ENCODE assay signal across 20 cellular contexts in the genomic region with DNA sequence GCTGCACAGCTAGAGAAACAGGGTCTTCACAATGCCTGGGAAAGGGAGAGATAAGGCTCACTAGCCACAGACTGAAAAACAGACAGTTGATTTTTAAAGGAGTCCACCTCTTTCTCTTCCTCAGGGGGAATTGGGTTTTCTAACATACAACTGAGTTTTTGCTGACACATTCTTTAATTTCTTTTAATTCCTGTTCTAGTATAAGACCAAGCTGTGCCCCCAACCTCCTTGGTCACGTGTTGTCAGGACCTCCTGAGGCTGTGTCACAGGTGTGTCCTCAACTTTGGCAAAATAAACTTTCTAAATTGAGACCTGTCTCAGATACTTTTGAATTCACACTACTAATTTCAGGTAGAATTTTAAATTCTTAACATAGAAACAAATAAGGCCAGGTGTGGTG. TPM values are rescaled to one million over a fixed set of nuclear protein-coding genes. Genes with fewer than 3 reads are reported as not detected.
DNase-seq lines count a peak whose midpoint lies in the region; ATAC-seq, FAIRE-seq and TF ChIP-seq lines count a peak whose summit lies in the region.
"Had no signal": no experiment of that assay in that cellular context is flagged by ENCODE, and none has a peak within 500 bp of the region (broad histone marks: within the 10 kb centered on the region; RNA-seq: fewer than 3 reads in every experiment).

No MANE protein-coding gene starts in this region.

- TF ChIP-seq CTCF in HepG2 (CRISPR knock-in tag; IDR thresholded peaks at IDR 0.05) = no peak
- TF ChIP-seq CTCF in testis (IDR thresholded peaks at IDR 0.05) = no peak
- no peak for TF ChIP-seq CTCF in heart left ventricle (IDR thresholded peaks at IDR 0.05)

- no peaks in the 10 kb centered on the region for H4K20me1 ChIP-seq in HepG2 (ENCODE audit: insufficient read depth, low read length)

- H3K4me2 ChIP-seq in HepG2 (ENCODE audit: low read depth, low read length) = no peak overlapping the region

- in situ Hi-C loops in HepG2 (cut with HindIII; ENCODE audit: extremely low pct_ligation_motif_present, low pct_unique_long_range_greater_than_20kb) = no loop called here

- H3K27ac ChIP-seq in HepG2 (ENCODE audit: extremely low read length, insufficient read depth, low read length) (no peak overlapping the region), testis (no peak overlapping the region), heart left ventricle (peak overlapping the region in 3 of 12 donors; percentile 26 to 57 (median 50))
- H3K27ac ChIP-seq: HL-60 had no signal

- DNase-seq in OCI-M1 (lab: John Stamatoyannopoulos, UW) (peak; percentile 81), HepG2 (ENCODE audit: low spot score) (no peak), testis (peak; percentile 12), heart left ventricle (no peak), medulla oblongata (ENCODE audit: extremely low spot score) (no peak)
- DNase-seq: ACHN; BE2C; C1 segment of cervical spinal cord; Caco-2; CD4-positive, CD25-positive, alpha-beta regulatory T cell; GOT3; H7; HFFc6 had no signal

- no peak for FAIRE-seq in HepG2 (lab: Jason Lieb, UNC)
- FAIRE-seq: D721Med, G401.6, GM12891 had no signal

- no peaks in the 10 kb centered on the region for H3K79me2 ChIP-seq in HepG2 (ENCODE audit: insufficient read depth, low read length)

- no peak overlapping the region for H3K9ac ChIP-seq in HepG2 (ENCODE audit: insufficient read depth, low read depth, low read length)

- CTCF ChIA-PET in HepG2 (lab: Yijun Ruan, JAX; ENCODE audit: low intra/inter-chr PET ratio, low total read pairs) = no interaction called here

- no peaks in the 10 kb centered on the region for H3K4me1 ChIP-seq in HepG2 (ENCODE audit: insufficient read depth, low read length)
- no peaks in the 10 kb centered on the region for H3K4me1 ChIP-seq in testis
- H3K4me1 ChIP-seq in heart left ventricle = peaks cover 0 to 17% (median 0%) of the 10 kb centered on the region in 12 donors
- H3K4me1 ChIP-seq: BE2C, Caco-2 had no signal

- TF ChIP-seq POLR2A in HepG2 (IDR thresholded peaks at IDR 0.05; ENCODE audit: insufficient read depth in 1 of 2, low read depth in 2 of 2, low read length in 2 of 2) (no peak), testis (IDR thresholded peaks at IDR 0.05) (no peak), heart left ventricle (IDR thresholded peaks at IDR 0.05) (no peak)

- TF ChIP-seq RAD21 in HepG2 (CRISPR knock-in tag; IDR thresholded peaks at IDR 0.05) = no peak

- H3K36me3 ChIP-seq in HepG2 (replicated peaks in 1 of 2; ENCODE audit: control insufficient read depth in 1 of 2, insufficient read depth in 2 of 2, low read length in 2 of 2) = no peaks in the 10 kb centered on the region
- no peaks in the 10 kb centered on the region for H3K36me3 ChIP-seq in testis (ENCODE audit: low read depth, missing control alignments)
- no peaks in the 10 kb centered on the region for H3K36me3 ChIP-seq in heart left ventricle
- H3K36me3 ChIP-seq: BE2C had no signal

- no TSS peak for BruUV-seq in HepG2 (replicated peaks; lab: Mats Ljungman, UMichigan)

- H3K4me3 ChIP-seq in HepG2 (replicated peaks in 1 of 3; ENCODE audit: insufficient read depth in 1 of 3, low read depth in 2 of 3, low read length in 3 of 3) (no peak overlapping the region), testis (no peak overlapping the region), heart left ventricle (no peak overlapping the region)

- intact Hi-C loops in HepG2 (cut with micrococcal nuclease; ENCODE audit: unreplicated experiment) = no loop called here
- intact Hi-C loops in testis (cut with DNase I; ENCODE audit: low total_unique reads) = no loop called here
- intact Hi-C loops in heart left ventricle (cut with DNase I) = no loop called here

- WGBS in HepG2 (ENCODE audit: low lambda C conversion rate) = 13% methylated on average over 1 of the region's 1 CpG
- WGBS in testis, 2 donors = 35 to 57% methylated on average over 1 of the region's 1 CpG
- WGBS in heart left ventricle, 4 donors = 53 to 85% (median 62%) methylated on average over 1 of the region's 1 CpG

- ATAC-seq in HepG2 (no peak), heart left ventricle (no peak), GM19395 (IDR thresholded peaks at IDR 0.05; ENCODE audit: unreplicated experiment) (no peak)
- ATAC-seq: HCT116 had no signal

- H2AFZ ChIP-seq in HepG2 (ENCODE audit: low read length) = no peak overlapping the region

- H3K27me3 ChIP-seq in HepG2 (ENCODE audit: control insufficient read depth in 1 of 2, insufficient read depth in 2 of 2, low read length in 2 of 2) (no peaks in the 10 kb centered on the region), testis (no peaks in the 10 kb centered on the region), heart left ventricle (peaks cover 4 to 55% (median 11%) of the 10 kb centered on the region in 9 donors)
- H3K27me3 ChIP-seq: BE2C had no signal

- POLR2A ChIA-PET in HepG2 (lab: Yijun Ruan, JAX) = no interaction called here

- H3K9me3 ChIP-seq in HepG2 (ENCODE audit: low read length) (peaks cover 81% of the 10 kb centered on the region), testis (no peaks in the 10 kb centered on the region), heart left ventricle (peaks cover 0 to 9% (median 0%) of the 10 kb centered on the region in 12 donors)
- H3K9me3 ChIP-seq: BE2C, Caco-2 had no signal

- TF ChIP-seq EP300 in HepG2 (IDR thresholded peaks at IDR 0.05; ENCODE audit: low read depth in 2 of 2, low read length in 2 of 2) = no peak
- TF ChIP-seq EP300 in HepG2 (CRISPR knock-in tag; IDR thresholded peaks at IDR 0.05; ENCODE audit: borderline replicate concordance) = no peak

TF ChIP-seq in HepG2, 621 proteins besides CTCF, POLR2A, EP300 and RAD21 (continues in another document):
- no peak for TF ChIP-seq DPF2 (CRISPR knock-in tag; IDR thresholded peaks at IDR 0.05; ENCODE audit: borderline replicate concordance, low read depth)
- TF ChIP-seq, protein P1, sequence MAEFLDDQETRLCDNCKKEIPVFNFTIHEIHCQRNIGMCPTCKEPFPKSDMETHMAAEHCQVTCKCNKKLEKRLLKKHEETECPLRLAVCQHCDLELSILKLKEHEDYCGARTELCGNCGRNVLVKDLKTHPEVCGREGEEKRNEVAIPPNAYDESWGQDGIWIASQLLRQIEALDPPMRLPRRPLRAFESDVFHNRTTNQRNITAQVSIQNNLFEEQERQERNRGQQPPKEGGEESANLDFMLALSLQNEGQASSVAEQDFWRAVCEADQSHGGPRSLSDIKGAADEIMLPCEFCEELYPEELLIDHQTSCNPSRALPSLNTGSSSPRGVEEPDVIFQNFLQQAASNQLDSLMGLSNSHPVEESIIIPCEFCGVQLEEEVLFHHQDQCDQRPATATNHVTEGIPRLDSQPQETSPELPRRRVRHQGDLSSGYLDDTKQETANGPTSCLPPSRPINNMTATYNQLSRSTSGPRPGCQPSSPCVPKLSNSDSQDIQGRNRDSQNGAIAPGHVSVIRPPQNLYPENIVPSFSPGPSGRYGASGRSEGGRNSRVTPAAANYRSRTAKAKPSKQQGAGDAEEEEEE (CRISPR knock-in tag; IDR thresholded peaks at IDR 0.05; ENCODE audit: borderline replicate concordance) = no peak

RNA-seq across cellular contexts. Expression of a gene that starts 12.1 kb away (rescaled TPM):
- total RNA-seq in HepG2 (2016; rRNA removed; fragmentation: Illumina TruSeq; extraction: Trizol) = not detected in 2 replicates
- total RNA-seq in HepG2 (2016; cell fraction: cytosol; rRNA removed; fragmentation: Illumina TruSeq; extraction: Trizol; ENCODE audit: low read depth) = not detected in 2 replicates
- not detected in 2 replicates for total RNA-seq in HepG2 (2016; cell fraction: insoluble cytoplasmic fraction; rRNA removed; fragmentation: Illumina TruSeq; extraction: Trizol)
- total RNA-seq in HepG2 (2016; cell fraction: membrane; rRNA removed; fragmentation: Illumina TruSeq; extraction: Trizol) = not detected in 2 replicates
- not detected in 2 replicates for total RNA-seq in HepG2 (2016; cell fraction: nucleus; rRNA removed; fragmentation: Illumina TruSeq; extraction: Trizol)
- polyA plus RNA-seq in HepG2 (2011; rRNA removed) = not detected in 2 replicates
- not detected in 2 replicates for polyA plus RNA-seq in HepG2 (2011; cell fraction: cytosol; rRNA removed)
- not detected in 2 replicates for polyA plus RNA-seq in HepG2 (2011; cell fraction: nucleus; rRNA removed)
- polyA plus RNA-seq in HepG2 (2012) = not detected in 2 replicates
- not detected in 2 replicates for polyA plus RNA-seq in HepG2 (2016; cell fraction: cytosol; fragmentation: Illumina TruSeq; extraction: Trizol; ENCODE audit: low read depth)
- not detected in 2 replicates for polyA plus RNA-seq in HepG2 (2016; cell fraction: insoluble cytoplasmic fraction; fragmentation: Illumina TruSeq; extraction: Trizol; ENCODE audit: low read depth)
- not detected in 2 replicates for polyA plus RNA-seq in HepG2 (2016; cell fraction: membrane; fragmentation: Illumina TruSeq; extraction: Trizol; ENCODE audit: low read depth)
- polyA plus RNA-seq in HepG2 (2016; cell fraction: nucleus; fragmentation: Illumina TruSeq; extraction: Trizol; ENCODE audit: insufficient read depth, low read depth) = not detected in 2 replicates
- polyA minus RNA-seq in HepG2 (2011; rRNA and poly(A)+ RNA removed; ENCODE audit: low replicate concordance) = not detected in 2 replicates
- polyA minus RNA-seq in HepG2 (2011; cell fraction: cytosol; rRNA and poly(A)+ RNA removed) = not detected in 2 replicates
- polyA minus RNA-seq in HepG2 (2011; cell fraction: nucleus; rRNA and poly(A)+ RNA removed) = not detected in 2 replicates
- total RNA-seq in testis = 1 to 10 TPM; 2.7 to 3.3 TPM
- 1.2 TPM for polyA plus RNA-seq in testis (ENCODE audit: insufficient read depth, low read depth, low replicate concordance)
- total RNA-seq in heart left ventricle = under 1 TPM in 6 of 9 donors, not detected in 3; 0.07 to 0.24 (median 0.15) TPM
- polyA plus RNA-seq in heart left ventricle = under 1 TPM; 0.04 to 0.06 TPM
- total RNA-seq: Caco-2, H7, HT1080 had no signal

Comparison
In these comparisons a context has a peak if more than half of its experiments do, and no peak if none do; other contexts are left out.
1. DNase-seq: peak in OCI-M1 (single experiment) and testis (single experiment); none in HepG2 (single experiment), heart left ventricle (0 of 5) and medulla oblongata (single experiment).